Comparison of ENCODE assay signal across 9 cellular contexts in genomic region chr18:50297621-50298442, GRCh38. TPM values are rescaled to one million over a fixed set of nuclear protein-coding genes. Genes with fewer than 3 reads are reported as not detected.
DNase-seq lines count a peak whose midpoint lies in the region; ATAC-seq and TF ChIP-seq lines count a peak whose summit lies in the region.
"Had no signal": no experiment of that assay in that cellular context is flagged by ENCODE, and none has a peak within 500 bp of the region (broad histone marks: within the 10 kb centered on the region; RNA-seq: fewer than 3 reads in every experiment).

No MANE protein-coding gene starts in this region.

- CTCF ChIA-PET in SK-N-SH (lab: Yijun Ruan, JAX) = interaction anchor here (0.6 to 3.0 kb wide), 3 partner anchors 16 to 1333 kb away, joined by 3 to 9 read pairs (median 3); partner anchors contain the start of gene MBD1

- DNase-seq in DMS153 (lab: John Stamatoyannopoulos, UW) = peak; percentile 39
- DNase-seq in HUDEP-2 (lab: John Stamatoyannopoulos, UW; ENCODE audit: unreplicated experiment in 76 of 76) = peak in 71 of 76 experiments; percentile 5 to 81 (median 53)
- peak; percentile 89 for DNase-seq in SK-N-SH
- DNase-seq in amniotic stem cell (lab: John Stamatoyannopoulos, UW) = peak; percentile 8
- DNase-seq in right atrium auricular region (ENCODE audit: low spot score) = peak; percentile 79
- DNase-seq in posterior vena cava (ENCODE audit: low spot score) = peak; percentile 94
- DNase-seq in NCI-H1694 (lab: John Stamatoyannopoulos, UW) = no peak

- POLR2A ChIA-PET in SK-N-SH (lab: Yijun Ruan, JAX) = interaction anchor here (0.7 to 1.5 kb wide), 3 partner anchors 10 to 61 kb away, joined by 3 to 5 read pairs (median 3); partner anchors contain the start of gene MBD1

- no peaks in the 10 kb centered on the region for H4K20me1 ChIP-seq in SK-N-SH (ENCODE audit: insufficient read depth)

- no peaks in the 10 kb centered on the region for H3F3A ChIP-seq in SK-N-SH (replicated peaks; ENCODE audit: insufficient read depth)

- H3K4me2 ChIP-seq in SK-N-SH = peak overlapping the region; percentile 71

- ATAC-seq in GM21423 (IDR thresholded peaks at IDR 0.05; ENCODE audit: unreplicated experiment) = peak; percentile 100

- no peaks in the 10 kb centered on the region for H3K36me3 ChIP-seq in SK-N-SH (replicated peaks in 1 of 2; ENCODE audit: control insufficient read depth in 1 of 2, insufficient read depth in 2 of 2, low read length in 1 of 2)
- no peaks in the 10 kb centered on the region for H3K36me3 ChIP-seq in right atrium auricular region

- intact Hi-C loops in posterior vena cava (cut with DNase I) = no loop called here

- H3K27me3 ChIP-seq in SK-N-SH (ENCODE audit: insufficient read depth) (peaks cover 16% of the 10 kb centered on the region), right atrium auricular region (peaks cover 0 to 11% of the 10 kb centered on the region in 2 donors)

- no peaks in the 10 kb centered on the region for H3K9me2 ChIP-seq in SK-N-SH

- H3K9ac ChIP-seq in SK-N-SH = no peak overlapping the region

- no peak for TF ChIP-seq EP300 in SK-N-SH (IDR thresholded peaks at IDR 0.05; ENCODE audit: borderline replicate concordance in 1 of 2, low read depth in 1 of 2, low read length in 1 of 2)

- peak overlapping the region; percentile 93 for H2AFZ ChIP-seq in SK-N-SH (ENCODE audit: low read depth)

- H3K27ac ChIP-seq in SK-N-SH (ENCODE audit: low read depth in 2 of 2, low read length in 1 of 2) (no peak overlapping the region; a peak in 1 of 4 replicates), right atrium auricular region (no peak overlapping the region)
- H3K27ac ChIP-seq: VCaP had no signal

- WGBS in SK-N-SH (ENCODE audit: low lambda C conversion rate) = 18% methylated on average over 23 of the region's 28 CpGs

- TF ChIP-seq RAD21 in SK-N-SH (IDR thresholded peaks at IDR 0.05; ENCODE audit: low read length) = no peak

- H3K9me3 ChIP-seq in SK-N-SH (no peaks in the 10 kb centered on the region), right atrium auricular region (no peaks in the 10 kb centered on the region)

- no peak for TF ChIP-seq CTCF in SK-N-SH (IDR thresholded peaks at IDR 0.05)
- no peak for TF ChIP-seq CTCF in right atrium auricular region (IDR thresholded peaks at IDR 0.05)

- peaks cover 0 to 3% of the 10 kb centered on the region in 2 experiments; a peak in 1 of 4 replicates for H3K4me1 ChIP-seq in SK-N-SH (ENCODE audit: control insufficient read depth in 1 of 2, insufficient read depth in 2 of 2, low read depth in 1 of 2, low read length in 1 of 2)
- peaks cover 0 to 8% of the 10 kb centered on the region in 2 donors for H3K4me1 ChIP-seq in right atrium auricular region

- no peaks in the 10 kb centered on the region for H3K79me2 ChIP-seq in SK-N-SH (ENCODE audit: insufficient read depth)

- H3K4me3 ChIP-seq in SK-N-SH (ENCODE audit: low read depth in 2 of 2, low read length in 1 of 2) = peak overlapping the region; percentile 53 to 59
- H3K4me3 ChIP-seq in right atrium auricular region = peak overlapping the region; percentile 32 to 47

TF ChIP-seq in SK-N-SH, 30 proteins besides CTCF, POLR2A, EP300 and RAD21:
- TF ChIP-seq NRF1 (IDR thresholded peaks at IDR 0.05; ENCODE audit: low read depth, low read length) (no peak), MAX (IDR thresholded peaks at IDR 0.05; ENCODE audit: low read depth) (peak; percentile 53; the same call in 1 of the 2 replicates), MXI1 (IDR thresholded peaks at IDR 0.05; ENCODE audit: low read depth, low read length) (peak; percentile 82), GABPA (IDR thresholded peaks at IDR 0.05; ENCODE audit: low read depth) (peak; percentile 82), TCF12 (IDR thresholded peaks at IDR 0.05) (no peak), SMC3 (IDR thresholded peaks at IDR 0.05; ENCODE audit: low read depth, low read length) (no peak), NFIC (IDR thresholded peaks at IDR 0.05; ENCODE audit: borderline replicate concordance) (0 out of 2 replicates have a peak, but pooled peaks have one; percentile 4)

RNA-seq across cellular contexts. Expression of gene CXXC1, which starts 10.3 kb away (rescaled TPM):
- 119 and 128 TPM in 2 replicates for polyA plus RNA-seq in SK-N-SH (2012; rRNA removed)
- polyA plus RNA-seq in SK-N-SH (2012; cell fraction: cytosol; rRNA removed) = 30.4 and 49.9 TPM in 2 replicates
- polyA plus RNA-seq in SK-N-SH (2012; cell fraction: nucleus; rRNA removed) = 537 and 601 TPM in 2 replicates
- 10 to 100 TPM; 17.1 to 38.3 TPM for total RNA-seq in right atrium auricular region
- 10 to 100 TPM; 35.7 to 55.2 TPM for total RNA-seq in posterior vena cava

RNA-seq across cellular contexts. Expression of gene MBD1, which starts 16.5 kb away (rescaled TPM):
- polyA plus RNA-seq in SK-N-SH (2012; rRNA removed) = 70.6 and 72.3 TPM in 2 replicates
- 28.8 and 38.1 TPM in 2 replicates for polyA plus RNA-seq in SK-N-SH (2012; cell fraction: cytosol; rRNA removed)
- polyA plus RNA-seq in SK-N-SH (2012; cell fraction: nucleus; rRNA removed) = 297 and 314 TPM in 2 replicates
- 10 to 100 TPM; 47.9 to 77.1 TPM for total RNA-seq in right atrium auricular region
- 10 to 100 TPM; 42.2 to 48.6 TPM for total RNA-seq in posterior vena cava

RNA-seq across cellular contexts. Expression of gene CFAP53, which starts 31.5 kb away (rescaled TPM):
- polyA plus RNA-seq in SK-N-SH (2012; rRNA removed) = 1.6 TPM in 2 replicates
- 1.6 and 2.1 TPM in 2 replicates for polyA plus RNA-seq in SK-N-SH (2012; cell fraction: cytosol; rRNA removed)
- 0.94 and 1.2 TPM in 2 replicates for polyA plus RNA-seq in SK-N-SH (2012; cell fraction: nucleus; rRNA removed)
- total RNA-seq in right atrium auricular region (under 1 TPM in 1 of 2 donors, not detected in 1; 0.30 TPM), posterior vena cava (not detected)
